Comparison of ENCODE assay signal across 15 cellular contexts in the genomic region with DNA sequence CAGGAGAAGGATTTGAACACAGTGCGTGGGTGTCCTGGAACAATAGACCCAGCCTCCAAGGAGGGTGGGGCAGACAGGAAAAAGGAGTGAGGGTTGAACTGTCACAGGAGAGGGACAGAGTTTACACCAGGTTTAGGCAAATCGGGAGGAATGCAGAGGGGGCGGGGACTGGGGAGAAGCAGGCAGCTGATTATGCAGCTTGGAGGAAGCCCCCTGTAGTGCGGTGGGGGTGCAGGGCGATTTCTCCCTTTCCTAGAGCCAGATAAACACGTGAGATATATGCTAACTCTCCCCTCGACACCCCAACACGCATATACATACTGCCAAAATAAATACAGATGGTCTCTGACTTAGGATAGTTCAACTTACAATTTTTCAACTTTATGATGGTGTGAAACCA.
"Had no signal": no experiment of that assay in that cellular context is flagged by ENCODE, and none has a peak within 500 bp of the region (broad histone marks: within the 10 kb centered on the region; RNA-seq: fewer than 3 reads in every experiment).

No MANE protein-coding gene starts in this region.

- H3K27ac Mint-ChIP-seq: activated T-helper 17 cell treated with anti-CD3 and anti-CD28 coated beads, Interleukin-2, amount 50 U/mL, for 72 hours; immature natural killer cell; natural killer cell treated with Interleukin-12 subunit alpha and Interleukin-12 subunit beta and Interleukin-15 and Interleukin-18, amount 100 ng/mL, for 72 hours had no signal

- H3K9me3 ChIP-seq: adrenal gland, colonic mucosa, gastrocnemius medialis, heart right ventricle had no signal

- H3K27me3 ChIP-seq: adrenal gland, colonic mucosa, gastrocnemius medialis had no signal

- H3K4me3 Mint-ChIP-seq: activated T-helper 17 cell treated with anti-CD3 and anti-CD28 coated beads, Interleukin-2, amount 50 U/mL, for 72 hours; immature natural killer cell; natural killer cell treated with Interleukin-12 subunit alpha and Interleukin-12 subunit beta and Interleukin-15 and Interleukin-18, amount 100 ng/mL, for 72 hours had no signal

- H3K4me1 ChIP-seq: adrenal gland, colonic mucosa, gastrocnemius medialis, heart right ventricle had no signal

- H3K4me3 ChIP-seq: adrenal gland, colonic mucosa, gastrocnemius medialis, heart right ventricle had no signal

- H3K4me1 Mint-ChIP-seq: activated T-helper 17 cell treated with anti-CD3 and anti-CD28 coated beads, Interleukin-2, amount 50 U/mL, for 72 hours; immature natural killer cell had no signal

- H3K36me3 Mint-ChIP-seq: immature natural killer cell; natural killer cell treated with Interleukin-12 subunit alpha and Interleukin-12 subunit beta and Interleukin-15 and Interleukin-18, amount 100 ng/mL, for 72 hours had no signal

- H3K9me3 Mint-ChIP-seq: activated T-helper 17 cell treated with anti-CD3 and anti-CD28 coated beads, Interleukin-2, amount 50 U/mL, for 72 hours; immature natural killer cell; natural killer cell treated with Interleukin-12 subunit alpha and Interleukin-12 subunit beta and Interleukin-15 and Interleukin-18, amount 100 ng/mL, for 72 hours had no signal

- DNase-seq: activated CD4-positive, alpha-beta T cell treated with anti-CD3 and anti-CD28 coated beads, Interleukin-2, amount 50 U/mL, for 1 hour; activated CD4-positive, CD25-positive, alpha-beta regulatory T cell; activated naive CD4-positive, alpha-beta T cell treated with anti-CD3 and anti-CD28 coated beads, Interleukin-2, amount 50 U/mL, for 16 hours; activated T-cell treated with anti-CD3 and anti-CD28 coated beads for 4 hours; adrenal gland; colonic mucosa; gastrocnemius medialis; heart right ventricle; immature natural killer cell; mammary epithelial cell; stimulated activated CD4-positive, alpha-beta T cell treated with anti-CD3 and anti-CD28 coated beads, Interleukin-4, amount 100 ng/mL, for 1 hour; stimulated activated CD8-positive, alpha-beta memory T cell treated with anti-CD3 and anti-CD28 coated beads, Interleukin-4, amount 100 ng/mL, for 48 hours; stimulated activated naive CD8-positive, alpha-beta T cell treated with anti-CD3 and anti-CD28 coated beads, Interleukin-15, Interleukin-2, amounts not matched to agents 100 U/mL and 50 U/mL, for 24 hours had no signal

- H3K27ac ChIP-seq: adrenal gland, colonic mucosa, gastrocnemius medialis, heart right ventricle had no signal

- ATAC-seq: activated T-helper 17 cell treated with anti-CD3 and anti-CD28 coated beads, Interleukin-2, amount 50 U/mL, for 72 hours; gastrocnemius medialis; heart right ventricle; stimulated activated naive CD8-positive, alpha-beta T cell treated with anti-CD3 and anti-CD28 coated beads, Interleukin-15, Interleukin-2, amounts not matched to agents 100 U/mL and 50 U/mL, for 24 hours had no signal

- H3K36me3 ChIP-seq: adrenal gland, colonic mucosa, gastrocnemius medialis, heart right ventricle had no signal
